In genomic region chr20:8367679-8368078, GRCh38 we compare ENCODE assay signal across 20 cellular contexts.
"Had no signal": no experiment of that assay in that cellular context is flagged by ENCODE, and none has a peak within 500 bp of the region (broad histone marks: within the 10 kb centered on the region; RNA-seq: fewer than 3 reads in every experiment).

No MANE protein-coding gene starts in this region.

- H3K27me3 Mint-ChIP-seq: activated CD4-positive, alpha-beta T cell treated with anti-CD3 and anti-CD28 coated beads, Interleukin-2, amount 10 ng/mL, durations not matched to agents 7 days and 5 days; activated naive CD4-positive, alpha-beta T cell treated with anti-CD3 and anti-CD28 coated beads, Interleukin-2, amount 10 ng/mL, durations not matched to agents 7 days and 5 days had no signal

- H3K4me1 ChIP-seq: vagina had no signal

- H3K27ac Mint-ChIP-seq: activated CD4-positive, alpha-beta T cell treated with anti-CD3 and anti-CD28 coated beads, Interleukin-2, amount 10 ng/mL, durations not matched to agents 7 days and 5 days; activated naive CD4-positive, alpha-beta T cell treated with anti-CD3 and anti-CD28 coated beads, Interleukin-2, amount 10 ng/mL, durations not matched to agents 7 days and 5 days; activated naive CD8-positive, alpha-beta T cell treated with anti-CD3 and anti-CD28 coated beads, Interleukin-2, amount 50 U/mL, for 24 hours; nephron; stimulated activated naive CD8-positive, alpha-beta T cell treated with anti-CD3 and anti-CD28 coated beads, Interleukin-15, Interleukin-2, amounts not matched to agents 100 ng/mL and 50 ng/mL, for 24 hours had no signal

- H3K4me3 ChIP-seq: spleen, suprapubic skin, vagina had no signal

- H3K27me3 ChIP-seq: suprapubic skin, vagina had no signal

- H3K4me3 Mint-ChIP-seq: activated CD4-positive, alpha-beta T cell treated with anti-CD3 and anti-CD28 coated beads, Interleukin-2, amount 10 ng/mL, durations not matched to agents 7 days and 5 days; activated naive CD4-positive, alpha-beta T cell treated with anti-CD3 and anti-CD28 coated beads, Interleukin-2, amount 10 ng/mL, durations not matched to agents 7 days and 5 days; activated naive CD8-positive, alpha-beta T cell treated with anti-CD3 and anti-CD28 coated beads, Interleukin-2, amount 50 U/mL, for 24 hours; activated T-cell treated with anti-CD3 and anti-CD28 coated beads, Interleukin-2, amount 50 U/mL, for 4 hours; nephron; stimulated activated naive CD8-positive, alpha-beta T cell treated with anti-CD3 and anti-CD28 coated beads, Interleukin-15, Interleukin-2, amounts not matched to agents 100 ng/mL and 50 ng/mL, for 24 hours had no signal

- H3K9me3 ChIP-seq: spleen, suprapubic skin, vagina had no signal

- H3K4me1 Mint-ChIP-seq: activated naive CD4-positive, alpha-beta T cell treated with anti-CD3 and anti-CD28 coated beads, Interleukin-2, amount 10 ng/mL, durations not matched to agents 7 days and 5 days; nephron had no signal

- H3K9me3 Mint-ChIP-seq: activated CD4-positive, alpha-beta T cell treated with anti-CD3 and anti-CD28 coated beads, Interleukin-2, amount 10 ng/mL, durations not matched to agents 7 days and 5 days; activated naive CD4-positive, alpha-beta T cell treated with anti-CD3 and anti-CD28 coated beads, Interleukin-2, amount 10 ng/mL, durations not matched to agents 7 days and 5 days; activated naive CD8-positive, alpha-beta T cell treated with anti-CD3 and anti-CD28 coated beads, Interleukin-2, amount 50 U/mL, for 24 hours; activated T-cell treated with anti-CD3 and anti-CD28 coated beads, Interleukin-2, amount 50 U/mL, for 4 hours; nephron; stimulated activated naive CD8-positive, alpha-beta T cell treated with anti-CD3 and anti-CD28 coated beads, Interleukin-15, Interleukin-2, amounts not matched to agents 100 ng/mL and 50 ng/mL, for 24 hours had no signal

- H3K36me3 ChIP-seq: spleen, suprapubic skin, vagina had no signal

- H3K36me3 Mint-ChIP-seq: activated naive CD4-positive, alpha-beta T cell treated with anti-CD3 and anti-CD28 coated beads, Interleukin-2, amount 10 ng/mL, durations not matched to agents 7 days and 5 days had no signal

- ATAC-seq: activated CD4-positive, CD25-positive, alpha-beta regulatory T cell treated with anti-CD3 and anti-CD28 coated beads, Interleukin-2, amount 50 U/mL, for 24 hours; activated naive CD8-positive, alpha-beta T cell treated with anti-CD3 and anti-CD28 coated beads, Interleukin-2, amount 50 U/mL, for 24 hours; activated T-cell treated with anti-CD3 and anti-CD28 coated beads, Interleukin-2, amount 50 U/mL, for 4 hours had no signal

- H3K9ac ChIP-seq: parathyroid adenoma had no signal

- H3K27ac ChIP-seq: parathyroid adenoma, spleen, suprapubic skin, vagina had no signal

- DNase-seq: activated CD4-positive, alpha-beta T cell treated with anti-CD3 and anti-CD28 coated beads, Interleukin-2, amount 10 ng/mL, durations not matched to agents 7 days and 5 days; activated CD8-positive, alpha-beta memory T cell treated with anti-CD3 and anti-CD28 coated beads, Interleukin-2, amount 50 U/mL, for 4 hours; activated effector memory CD4-positive, alpha-beta T cell treated with Interleukin-2 at 50 U/mL for 16 hours; activated naive CD4-positive, alpha-beta T cell treated with anti-CD3 and anti-CD28 coated beads, Interleukin-2, amount 10 ng/mL, durations not matched to agents 7 days and 5 days; activated naive CD8-positive, alpha-beta T cell treated with anti-CD3 and anti-CD28 coated beads, Interleukin-2, amount 50 U/mL, for 24 hours; activated T-cell treated with anti-CD3 and anti-CD28 coated beads, Interleukin-2, amount 50 U/mL, for 4 hours; aorta; cortex of kidney; erythroblast; midbrain; spleen; stimulated activated CD8-positive, alpha-beta memory T cell treated with anti-CD3 and anti-CD28 coated beads, Interleukin-4, amount 100 ng/mL, for 48 hours; T-helper 9 cell; trophoblast cell had no signal
